Comparison of ENCODE assay signal across 8 cellular contexts in the genomic region with DNA sequence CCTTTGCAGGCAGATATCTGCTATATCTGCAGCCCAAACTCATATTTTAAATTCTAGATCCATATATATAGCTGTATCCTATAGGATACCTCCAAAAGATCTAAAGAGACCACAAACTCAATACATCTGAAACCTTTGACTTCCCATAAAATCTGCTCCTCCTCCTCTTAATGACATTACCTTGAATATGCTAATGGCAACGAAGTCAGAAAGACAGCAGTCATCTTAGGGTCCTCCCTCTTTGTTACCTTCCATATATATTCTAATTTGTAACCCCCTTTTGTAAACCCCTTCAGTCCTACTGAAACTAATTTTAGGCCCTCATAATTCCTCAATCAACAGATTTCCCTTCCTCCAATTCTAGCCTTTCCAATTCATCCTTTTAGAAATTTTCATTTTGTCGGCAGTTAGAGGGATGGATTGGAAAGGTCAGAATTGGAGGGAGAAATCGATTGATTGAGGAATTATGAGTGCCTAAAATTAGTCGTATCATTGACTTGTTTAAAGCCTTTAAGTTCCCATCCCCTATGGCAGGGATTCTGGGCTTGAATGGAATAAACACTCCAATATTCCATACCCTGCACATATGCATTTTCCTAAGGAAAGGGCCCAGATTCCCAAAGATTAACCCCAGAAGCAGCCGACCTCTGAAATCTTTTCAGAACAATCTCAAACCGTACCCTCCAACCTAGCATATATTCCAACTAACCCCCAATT. TPM values are rescaled to one million over a fixed set of nuclear protein-coding genes. Genes with fewer than 3 reads are reported as not detected.
DNase-seq lines count a peak whose midpoint lies in the region; ATAC-seq, FAIRE-seq and TF ChIP-seq lines count a peak whose summit lies in the region.

No MANE protein-coding gene starts in this region.

- CTCF ChIA-PET in activated CD8-positive, alpha-beta memory T cell treated with anti-CD3 and anti-CD28 coated beads, Interleukin-2, amount 10 ng/mL, durations not matched to agents 7 days and 5 days (lab: Charles Lee), result interaction anchor here (0.6 to 1.6 kb wide), 5 partner anchors 38 to 439 kb away, joined by 3 to 6 read pairs (median 4); no protein-coding TSS in a partner anchor
- CTCF ChIA-PET in WTC11 (lab: Charles Lee), result no interaction called here

- no peak for FAIRE-seq in keratinocyte (lab: Jason Lieb, UNC)

- no peaks in the 10 kb centered on the region for H3K9me3 ChIP-seq in keratinocyte (ENCODE audit: control insufficient read depth, low read depth, low read length)
- H3K9me3 ChIP-seq in thoracic aorta, result no peaks in the 10 kb centered on the region

- no peak overlapping the region for H3K9ac ChIP-seq in keratinocyte (ENCODE audit: control insufficient read depth, extremely low read depth, insufficient read depth, low read length)

- dilution Hi-C loops in keratinocyte (cut with MboI; ENCODE audit: extremely low pct_ligation_motif_present, low sequenced_read_pairs), result no loop called here

- no peak overlapping the region for H2AFZ ChIP-seq in keratinocyte (ENCODE audit: control insufficient read depth, low read length)

- H3K27me3 ChIP-seq in keratinocyte (ENCODE audit: control insufficient read depth, extremely low read depth, insufficient read depth, low read length), result no peaks in the 10 kb centered on the region
- H3K27me3 ChIP-seq in thoracic aorta (replicated peaks; ENCODE audit: insufficient read depth), result no peaks in the 10 kb centered on the region

- peaks cover 72% of the 10 kb centered on the region for H3K79me2 ChIP-seq in keratinocyte (ENCODE audit: control insufficient read depth, insufficient read depth, low read length)

- H4K20me1 ChIP-seq in keratinocyte (ENCODE audit: control insufficient read depth, extremely low read depth, insufficient read depth, low read length), result peaks cover 12% of the 10 kb centered on the region

- H3K4me1 ChIP-seq in keratinocyte (ENCODE audit: control insufficient read depth, extremely low read depth, insufficient read depth, low read length) (peaks cover 26% of the 10 kb centered on the region), thoracic aorta (ENCODE audit: control insufficient read depth in 1 of 2, low read depth in 2 of 2) (peaks cover 15 to 56% of the 10 kb centered on the region in 2 donors)

- H3K9me1 ChIP-seq in keratinocyte (ENCODE audit: control insufficient read depth, extremely low read depth, insufficient read depth, low read length), result no peaks in the 10 kb centered on the region

- TF ChIP-seq CTCF in WTC11 (IDR thresholded peaks at IDR 0.05), result no peak
- TF ChIP-seq CTCF in keratinocyte (optimal IDR thresholded peaks at IDR 0.05 in 1 of 3, IDR thresholded peaks at IDR 0.05 in 1 of 3, conservative IDR thresholded peaks at IDR 0.05 in 1 of 3; ENCODE audit: extremely low read depth in 1 of 3, insufficient read depth in 2 of 3, low read length in 3 of 3), result no peak
- no peak for TF ChIP-seq CTCF in thoracic aorta (IDR thresholded peaks at IDR 0.05)

- POLR2A ChIA-PET in WTC11 (lab: Charles Lee), result no interaction called here

- DNase-seq in activated CD8-positive, alpha-beta memory T cell treated with anti-CD3 and anti-CD28 coated beads, Interleukin-2, amount 10 ng/mL, durations not matched to agents 7 days and 5 days, result no peak
- no peak for DNase-seq in activated CD8-positive, alpha-beta memory T cell treated with anti-CD3 and anti-CD28 coated beads for 24 hours
- no peak for DNase-seq in WTC11 (ENCODE audit: low spot score)
- no peak for DNase-seq in keratinocyte (ENCODE audit: low read depth, low spot score)
- no peak for DNase-seq in thoracic aorta (ENCODE audit: low spot score)
- no peak for DNase-seq in activated gamma-delta T cell (lab: John Stamatoyannopoulos, UW)

- peak overlapping the region; percentile 20 for H3K4me3 Mint-ChIP-seq in activated CD8-positive, alpha-beta memory T cell treated with anti-CD3 and anti-CD28 coated beads, Interleukin-2, amount 10 ng/mL, durations not matched to agents 7 days and 5 days
- peak overlapping the region; percentile 56 for H3K4me3 Mint-ChIP-seq in WTC11

- peak overlapping the region; percentile 69 to 98 (median 78) for H3K4me3 ChIP-seq in keratinocyte (ENCODE audit: control insufficient read depth in 2 of 3, extremely low read depth in 1 of 3, insufficient read depth in 2 of 3, low read depth in 1 of 3, low read length in 3 of 3)
- peak overlapping the region; percentile 96 for H3K4me3 ChIP-seq in thoracic aorta

- H3K27ac ChIP-seq in keratinocyte (ENCODE audit: control insufficient read depth, insufficient read depth, low read length), result no peak overlapping the region
- H3K27ac ChIP-seq in thoracic aorta, result no peak overlapping the region

- H3K9me3 Mint-ChIP-seq in activated CD8-positive, alpha-beta memory T cell treated with anti-CD3 and anti-CD28 coated beads, Interleukin-2, amount 10 ng/mL, durations not matched to agents 7 days and 5 days (ENCODE audit: low read depth), result no peaks in the 10 kb centered on the region
- no peaks in the 10 kb centered on the region for H3K9me3 Mint-ChIP-seq in WTC11

- H3K4me1 Mint-ChIP-seq in activated CD8-positive, alpha-beta memory T cell treated with anti-CD3 and anti-CD28 coated beads, Interleukin-2, amount 10 ng/mL, durations not matched to agents 7 days and 5 days, result peaks cover 43% of the 10 kb centered on the region
- H3K4me1 Mint-ChIP-seq in WTC11, result peaks cover 42% of the 10 kb centered on the region

- H3K27me3 Mint-ChIP-seq in activated CD8-positive, alpha-beta memory T cell treated with anti-CD3 and anti-CD28 coated beads, Interleukin-2, amount 10 ng/mL, durations not matched to agents 7 days and 5 days, result peaks cover 24% of the 10 kb centered on the region
- H3K27me3 Mint-ChIP-seq in WTC11 (ENCODE audit: low read depth), result no peaks in the 10 kb centered on the region

- H3K36me3 Mint-ChIP-seq in activated CD8-positive, alpha-beta memory T cell treated with anti-CD3 and anti-CD28 coated beads, Interleukin-2, amount 10 ng/mL, durations not matched to agents 7 days and 5 days, result peaks cover 9% of the 10 kb centered on the region
- H3K36me3 Mint-ChIP-seq in WTC11, result peaks cover 2% of the 10 kb centered on the region; the same call in 1 of the 2 replicates

- peak overlapping the region; percentile 4 for H3K27ac Mint-ChIP-seq in activated CD8-positive, alpha-beta memory T cell treated with anti-CD3 and anti-CD28 coated beads, Interleukin-2, amount 10 ng/mL, durations not matched to agents 7 days and 5 days
- H3K27ac Mint-ChIP-seq in WTC11, result peak overlapping the region; percentile 67; the same call in 1 of the 2 replicates

- H3K4me2 ChIP-seq in keratinocyte (ENCODE audit: control insufficient read depth, extremely low read depth, insufficient read depth, low read depth, low read length), result peak overlapping the region; percentile 73

- no peak for ATAC-seq in activated CD8-positive, alpha-beta memory T cell treated with anti-CD3 and anti-CD28 coated beads, Interleukin-2, amount 10 ng/mL, durations not matched to agents 7 days and 5 days
- ATAC-seq in WTC11 (no peak), thoracic aorta (ENCODE audit: insufficient number of reproducible peaks, low FRiP score, low read depth) (no peak), GM21529 (IDR thresholded peaks at IDR 0.05; ENCODE audit: unreplicated experiment) (no peak), HG02610 (IDR thresholded peaks at IDR 0.05; ENCODE audit: unreplicated experiment) (no peak)

- peaks cover 0 to 10% of the 10 kb centered on the region in 2 experiments for H3K36me3 ChIP-seq in keratinocyte (ENCODE audit: control insufficient read depth in 2 of 2, extremely low read depth in 1 of 2, insufficient read depth in 2 of 2, low read length in 2 of 2)
- no peaks in the 10 kb centered on the region for H3K36me3 ChIP-seq in thoracic aorta

TF ChIP-seq in WTC11, 78 proteins besides CTCF, POLR2A, EP300 and RAD21 (continues in another document):
- TF ChIP-seq, protein P1, sequence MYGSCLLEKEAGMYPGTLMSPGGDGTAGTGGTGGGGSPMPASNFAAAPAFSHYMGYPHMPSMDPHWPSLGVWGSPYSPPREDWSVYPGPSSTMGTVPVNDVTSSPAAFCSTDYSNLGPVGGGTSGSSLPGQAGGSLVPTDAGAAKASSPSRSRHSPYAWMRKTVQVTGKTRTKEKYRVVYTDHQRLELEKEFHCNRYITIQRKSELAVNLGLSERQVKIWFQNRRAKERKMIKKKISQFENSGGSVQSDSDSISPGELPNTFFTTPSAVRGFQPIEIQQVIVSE (CRISPR knock-in tag; IDR thresholded peaks at IDR 0.05; ENCODE audit: borderline replicate concordance), result no peak
- TF ChIP-seq TP53 (CRISPR knock-in tag; IDR thresholded peaks at IDR 0.05) (no peak), ZNF232 (CRISPR knock-in tag; IDR thresholded peaks at IDR 0.05) (no peak)
- TF ChIP-seq, protein P2, sequence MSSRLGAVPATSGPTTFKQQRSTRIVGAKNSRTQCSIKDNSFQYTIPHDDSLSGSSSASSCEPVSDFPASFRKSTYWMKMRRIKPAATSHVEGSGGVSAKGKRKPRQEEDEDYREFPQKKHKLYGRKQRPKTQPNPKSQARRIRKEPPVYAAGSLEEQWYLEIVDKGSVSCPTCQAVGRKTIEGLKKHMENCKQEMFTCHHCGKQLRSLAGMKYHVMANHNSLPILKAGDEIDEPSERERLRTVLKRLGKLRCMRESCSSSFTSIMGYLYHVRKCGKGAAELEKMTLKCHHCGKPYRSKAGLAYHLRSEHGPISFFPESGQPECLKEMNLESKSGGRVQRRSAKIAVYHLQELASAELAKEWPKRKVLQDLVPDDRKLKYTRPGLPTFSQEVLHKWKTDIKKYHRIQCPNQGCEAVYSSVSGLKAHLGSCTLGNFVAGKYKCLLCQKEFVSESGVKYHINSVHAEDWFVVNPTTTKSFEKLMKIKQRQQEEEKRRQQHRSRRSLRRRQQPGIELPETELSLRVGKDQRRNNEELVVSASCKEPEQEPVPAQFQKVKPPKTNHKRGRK (CRISPR knock-in tag; IDR thresholded peaks at IDR 0.05; ENCODE audit: borderline replicate concordance), result no peak

RNA-seq across cellular contexts. Expression of a gene that starts 2.4 kb away (rescaled TPM):
- total RNA-seq in activated CD8-positive, alpha-beta memory T cell treated with anti-CD3 and anti-CD28 coated beads, Interleukin-2, amount 10 ng/mL, durations not matched to agents 7 days and 5 days, result 10 to 100 TPM; 21.9 to 24.1 TPM
- total RNA-seq in WTC11 (2021) (48.5 to 54.8 TPM (median 49.6 TPM) in 3 replicates), thoracic aorta (10 to 100 TPM; 47.1 to 82.1 TPM)
- 152 to 254 TPM (median 169 TPM) in 3 replicates for polyA plus RNA-seq in keratinocyte
- 23.2 TPM for polyA plus RNA-seq in keratinocyte (2011; ENCODE audit: low read depth)
- polyA plus RNA-seq in keratinocyte (2011; cell fraction: cytosol; rRNA removed), result 84.0 and 178 TPM in 2 replicates
- 192 and 248 TPM in 2 replicates for polyA plus RNA-seq in keratinocyte (2011; cell fraction: nucleus; rRNA removed)
- 104 and 146 TPM in 2 replicates for polyA plus RNA-seq in keratinocyte (2012; ENCODE audit: low replicate concordance)
- 60.7 to 198 TPM (median 188 TPM) in 3 replicates for polyA minus RNA-seq in keratinocyte
- 101 TPM for polyA minus RNA-seq in keratinocyte (2011; cell fraction: cytosol; rRNA and poly(A)+ RNA removed)
- 91.1 and 162 TPM in 2 replicates for polyA minus RNA-seq in keratinocyte (2011; cell fraction: nucleus; rRNA and poly(A)+ RNA removed)
